Comparison of ENCODE assay signal across 2 cellular contexts in genomic region chr10:122499491-122499941, GRCh38.
TF ChIP-seq lines count a peak whose summit lies in the region.

No MANE protein-coding gene starts in this region.

TF ChIP-seq in liver, 16 proteins besides CTCF, POLR2A, EP300 and RAD21:
- TF ChIP-seq FOXA1 (IDR thresholded peaks at IDR 0.05) (no peak), RXRA (IDR thresholded peaks at IDR 0.05) (peak; percentile 9 to 14), SP1 (IDR thresholded peaks at IDR 0.05) (no peak), HNF4G (IDR thresholded peaks at IDR 0.05) (no peak), TAF1 (conservative IDR thresholded peaks at IDR 0.05) (no peak)

TF ChIP-seq in HepG2, 621 proteins besides CTCF, POLR2A, EP300 and RAD21:
- TF ChIP-seq DDIT3 (CRISPR knock-in tag; IDR thresholded peaks at IDR 0.05) (no peak), RXRA (CRISPR knock-in tag; IDR thresholded peaks at IDR 0.05) (no peak), CEBPZ (IDR thresholded peaks at IDR 0.05; ENCODE audit: low read length) (no peak), ZNF781 (CRISPR knock-in tag; IDR thresholded peaks at IDR 0.05; ENCODE audit: borderline replicate concordance, not compliant biosample characterization) (no peak), ZNF619 (CRISPR knock-in tag; IDR thresholded peaks at IDR 0.05) (no peak), SKI (IDR thresholded peaks at IDR 0.05; ENCODE audit: partially characterized antibody) (no peak), ZNF441 (CRISPR knock-in tag; IDR thresholded peaks at IDR 0.05; ENCODE audit: borderline replicate concordance) (no peak), PHF20 (CRISPR knock-in tag; IDR thresholded peaks at IDR 0.05) (no peak), TBX3 (IDR thresholded peaks at IDR 0.05; ENCODE audit: borderline replicate concordance) (no peak), ZNF841 (CRISPR knock-in tag; IDR thresholded peaks at IDR 0.05; ENCODE audit: borderline replicate concordance) (no peak), USF2 (IDR thresholded peaks at IDR 0.05; ENCODE audit: low read depth, low read length) (no peak), USF2 (CRISPR knock-in tag; IDR thresholded peaks at IDR 0.05; ENCODE audit: borderline replicate concordance) (no peak), MBD4 (IDR thresholded peaks at IDR 0.05; ENCODE audit: borderline replicate concordance, low read length) (no peak), SNAPC2 (CRISPR knock-in tag; IDR thresholded peaks at IDR 0.05) (no peak), ZNF652 (CRISPR knock-in tag; IDR thresholded peaks at IDR 0.05; ENCODE audit: borderline replicate concordance, low read depth) (no peak), ZNF264 (CRISPR knock-in tag; IDR thresholded peaks at IDR 0.05) (no peak), ZNF577 (CRISPR knock-in tag; IDR thresholded peaks at IDR 0.05; ENCODE audit: borderline replicate concordance, low read depth) (no peak), ZNF660 (CRISPR knock-in tag; IDR thresholded peaks at IDR 0.05; ENCODE audit: borderline replicate concordance, low read depth) (no peak), ZNF777 (CRISPR knock-in tag; IDR thresholded peaks at IDR 0.05) (no peak)
- TF ChIP-seq, protein P1, sequence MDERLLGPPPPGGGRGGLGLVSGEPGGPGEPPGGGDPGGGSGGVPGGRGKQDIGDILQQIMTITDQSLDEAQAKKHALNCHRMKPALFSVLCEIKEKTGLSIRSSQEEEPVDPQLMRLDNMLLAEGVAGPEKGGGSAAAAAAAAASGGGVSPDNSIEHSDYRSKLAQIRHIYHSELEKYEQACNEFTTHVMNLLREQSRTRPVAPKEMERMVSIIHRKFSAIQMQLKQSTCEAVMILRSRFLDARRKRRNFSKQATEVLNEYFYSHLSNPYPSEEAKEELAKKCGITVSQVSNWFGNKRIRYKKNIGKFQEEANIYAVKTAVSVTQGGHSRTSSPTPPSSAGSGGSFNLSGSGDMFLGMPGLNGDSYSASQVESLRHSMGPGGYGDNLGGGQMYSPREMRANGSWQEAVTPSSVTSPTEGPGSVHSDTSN (CRISPR knock-in tag; IDR thresholded peaks at IDR 0.05): no peak
